25 cellular contexts compared by ENCODE assay signal in genomic region chr20:23023621-23024187, GRCh38. TPM values are rescaled to one million over a fixed set of nuclear protein-coding genes. Genes with fewer than 3 reads are reported as not detected.
DNase-seq lines count a peak whose midpoint lies in the region; ATAC-seq and TF ChIP-seq lines count a peak whose summit lies in the region.
"Had no signal": no experiment of that assay in that cellular context is flagged by ENCODE, and none has a peak within 500 bp of the region (broad histone marks: within the 10 kb centered on the region; RNA-seq: fewer than 3 reads in every experiment).

No MANE protein-coding gene starts in this region.

- no peak overlapping the region for H3T11ph ChIP-seq in H9 (ENCODE audit: low read length)

- H3K9me3 ChIP-seq in H9 (ENCODE audit: control insufficient read depth, low read depth, low read length) = no peaks in the 10 kb centered on the region
- H3K9me3 ChIP-seq: ascending aorta, pancreas had no signal

- no peaks in the 10 kb centered on the region for H3K79me2 ChIP-seq in H9 (ENCODE audit: insufficient read depth, low read length)

- no peaks in the 10 kb centered on the region for H3K4me1 ChIP-seq in H9 (ENCODE audit: insufficient read depth, low read length)
- H3K4me1 ChIP-seq: ascending aorta, pancreas had no signal

- no peak overlapping the region for H3K4me2 ChIP-seq in H9 (ENCODE audit: insufficient read depth, insufficient read length, low read length)

- no peak overlapping the region for H4K5ac ChIP-seq in H9 (ENCODE audit: insufficient read length, low read depth, low read length)

- H3K9ac ChIP-seq in H9 (ENCODE audit: extremely low read depth, insufficient read length, low read length) = no peak overlapping the region

- ATAC-seq in WTC11 (peak; percentile 78), HG03571 (IDR thresholded peaks at IDR 0.05; ENCODE audit: unreplicated experiment) (no peak), GM21825 (IDR thresholded peaks at IDR 0.05; ENCODE audit: unreplicated experiment) (no peak)
- ATAC-seq: naive thymus-derived CD8-positive, alpha-beta T cell; pancreas; T-helper 17 cell had no signal

- no peak overlapping the region for H2BK5ac ChIP-seq in H9 (ENCODE audit: insufficient read length, low read length)

- POLR2A ChIA-PET in WTC11 (lab: Charles Lee) = interaction anchor here (0.9 kb wide), 1 partner anchor 142 kb away, joined by 3 read pairs; no protein-coding TSS in a partner anchor

- H3K18ac ChIP-seq in H9 (ENCODE audit: insufficient read length, low read depth, low read length) = no peak overlapping the region

- H2AK5ac ChIP-seq in H9 (ENCODE audit: insufficient read length, low read length) = no peak overlapping the region

- no peak overlapping the region for H2AFZ ChIP-seq in H9 (ENCODE audit: low read length)

- peak; percentile 60 for DNase-seq in H9
- peak; percentile 51 for DNase-seq in WTC11 (ENCODE audit: low spot score)
- DNase-seq in iPS-NIHi7 (ENCODE audit: extremely low spot score) = peak; percentile 43
- no peak for DNase-seq in NCI-H345 (lab: John Stamatoyannopoulos, UW)
- DNase-seq in activated T-cell treated with anti-CD3 and anti-CD28 coated beads, Interleukin-2, amount 50 U/mL, for 48 hours = no peak
- DNase-seq: activated CD4-positive, alpha-beta T cell treated with anti-CD3 and anti-CD28 coated beads for 48 hours; activated naive CD8-positive, alpha-beta T cell treated with anti-CD3 and anti-CD28 coated beads for 36 hours; CD4-positive, alpha-beta T cell; mesenchymal stem cell; naive thymus-derived CD8-positive, alpha-beta T cell; NCI-H1436 treated with DMSO at 0.1 percent for 48 hours; NCI-H2107; pancreas; right cardiac atrium; stimulated activated CD4-positive, alpha-beta T cell treated with anti-CD3 and anti-CD28 coated beads, Interleukin-12 subunit alpha, Interleukin-12 subunit beta, amount 100 ng/mL, for 4 hours; stimulated activated naive CD4-positive, alpha-beta T cell treated with Interleukin-2 at 50 U/mL for 16 hours; T-helper 17 cell had no signal

- peak; percentile 58 for TF ChIP-seq CTCF in H9 (conservative IDR thresholded peaks at IDR 0.05)
- TF ChIP-seq CTCF in WTC11 (IDR thresholded peaks at IDR 0.05) = no peak

- no peak overlapping the region for H2BK120ac ChIP-seq in H9 (ENCODE audit: low read depth, low read length, poor library complexity, severe bottlenecking)

- H3K27me3 ChIP-seq in H9 (ENCODE audit: insufficient read depth, low read length) = no peaks in the 10 kb centered on the region
- H3K27me3 ChIP-seq: ascending aorta, pancreas had no signal

- no peak overlapping the region for H4K91ac ChIP-seq in H9 (ENCODE audit: insufficient read length, low read depth, low read length)

- no peaks in the 10 kb centered on the region for H4K20me1 ChIP-seq in H9 (ENCODE audit: control insufficient read depth, insufficient read depth, insufficient read length)

- H3K4me1 Mint-ChIP-seq in H9 = peaks cover 4 to 5% of the 10 kb centered on the region in 2 experiments; a peak in 3 of 4 replicates
- peaks cover 15% of the 10 kb centered on the region for H3K4me1 Mint-ChIP-seq in WTC11
- H3K4me1 Mint-ChIP-seq: activated naive CD8-positive, alpha-beta T cell treated with anti-CD3 and anti-CD28 coated beads for 36 hours; central memory CD8-positive, alpha-beta T cell; T-helper 17 cell had no signal

- no peak overlapping the region for H3K14ac ChIP-seq in H9 (ENCODE audit: insufficient read depth, low read length)

- peak overlapping the region in 2 of 3 experiments; percentile 59 to 72; a peak in 3 of 7 replicates for H3K27ac Mint-ChIP-seq in H9
- H3K27ac Mint-ChIP-seq in WTC11 = no peak overlapping the region
- H3K27ac Mint-ChIP-seq: activated naive CD8-positive, alpha-beta T cell treated with anti-CD3 and anti-CD28 coated beads for 36 hours; CD4-positive, alpha-beta T cell; naive thymus-derived CD8-positive, alpha-beta T cell; T-helper 17 cell had no signal

- H4K8ac ChIP-seq in H9 (replicated peaks; ENCODE audit: insufficient read length, low read depth, low read length) = no peak overlapping the region

- H3K36me3 Mint-ChIP-seq in H9 (ENCODE audit: insufficient read depth in 1 of 3, low read depth in 3 of 3) (no peaks in the 10 kb centered on the region; a peak in 1 of 7 replicates), WTC11 (no peaks in the 10 kb centered on the region)
- H3K36me3 Mint-ChIP-seq: activated naive CD8-positive, alpha-beta T cell treated with anti-CD3 and anti-CD28 coated beads for 36 hours; naive thymus-derived CD8-positive, alpha-beta T cell had no signal

- H2BK20ac ChIP-seq in H9 (ENCODE audit: low read depth, low read length, poor library complexity, severe bottlenecking) = no peak overlapping the region

- H3K23ac ChIP-seq in H9 (ENCODE audit: insufficient read length, low read depth, low read length) = no peak overlapping the region

- no peak overlapping the region for H2BK12ac ChIP-seq in H9 (ENCODE audit: insufficient read length, low read depth, low read length)

- no peak overlapping the region for H2BK15ac ChIP-seq in H9 (ENCODE audit: low read depth, low read length)

- H3K56ac ChIP-seq in H9 (ENCODE audit: insufficient read length, low read depth, low read length) = no peak overlapping the region

- no peaks in the 10 kb centered on the region for H3K23me2 ChIP-seq in H9 (ENCODE audit: insufficient read length, low read depth, low read length, poor library complexity, severe bottlenecking)

- H3K27me3 Mint-ChIP-seq in H9 (ENCODE audit: low read depth) (peaks cover 6% of the 10 kb centered on the region), WTC11 (ENCODE audit: low read depth) (no peaks in the 10 kb centered on the region)
- H3K27me3 Mint-ChIP-seq: activated naive CD8-positive, alpha-beta T cell treated with anti-CD3 and anti-CD28 coated beads for 36 hours; CD4-positive, alpha-beta T cell; central memory CD8-positive, alpha-beta T cell had no signal

- H3K79me1 ChIP-seq in H9 (ENCODE audit: insufficient read depth, low read depth, low read length, poor library complexity, severe bottlenecking) = no peaks in the 10 kb centered on the region

- H3K4me3 Mint-ChIP-seq in H9 (no peak overlapping the region), WTC11 (no peak overlapping the region)
- H3K4me3 Mint-ChIP-seq: activated naive CD8-positive, alpha-beta T cell treated with anti-CD3 and anti-CD28 coated beads for 36 hours; CD4-positive, alpha-beta T cell; central memory CD8-positive, alpha-beta T cell; naive thymus-derived CD8-positive, alpha-beta T cell; T-helper 17 cell had no signal

- CTCF ChIA-PET in WTC11 (lab: Charles Lee) = interaction anchor here (1.2 to 1.4 kb wide), 2 partner anchors 177 to 211 kb away, joined by 4 to 5 read pairs; no protein-coding TSS in a partner anchor

- no peaks in the 10 kb centered on the region for H3K9me3 Mint-ChIP-seq in H9
- H3K9me3 Mint-ChIP-seq in WTC11 = no peaks in the 10 kb centered on the region
- H3K9me3 Mint-ChIP-seq: activated naive CD8-positive, alpha-beta T cell treated with anti-CD3 and anti-CD28 coated beads for 36 hours; CD4-positive, alpha-beta T cell; central memory CD8-positive, alpha-beta T cell; naive thymus-derived CD8-positive, alpha-beta T cell had no signal

- H3K4ac ChIP-seq in H9 (ENCODE audit: low read depth, low read length) = no peak overlapping the region

- H3K27ac ChIP-seq in H9 (ENCODE audit: insufficient read length, low read depth, low read length) = no peak overlapping the region
- H3K27ac ChIP-seq: ascending aorta, pancreas, SK-N-MC had no signal

- WGBS in H9 (ENCODE audit: extremely low coverage, insufficient read length, low lambda C conversion rate) = 100% methylated on average over 2 of the region's 10 CpGs

TF ChIP-seq in WTC11, 78 proteins besides CTCF, POLR2A, EP300 and RAD21:
- TF ChIP-seq ZNF396 (CRISPR knock-in tag; IDR thresholded peaks at IDR 0.05; ENCODE audit: borderline replicate concordance) = no peak

RNA-seq across cellular contexts. Expression of gene SSTR4, which starts 11.4 kb away (rescaled TPM):
- total RNA-seq in H9 (2021) (not detected in 2 replicates), WTC11 (2021) (not detected in 3 replicates)
- total RNA-seq: activated naive CD8-positive, alpha-beta T cell treated with anti-CD3 and anti-CD28 coated beads for 36 hours; ascending aorta; CD4-positive, alpha-beta T cell; dermis microvascular lymphatic vessel endothelial cell; HT-29; naive thymus-derived CD8-positive, alpha-beta T cell; NCI-H460; pancreas; right cardiac atrium; T-helper 17 cell had no signal

RNA-seq across cellular contexts. Expression of gene THBD, which starts 25.8 kb away (rescaled TPM):
- total RNA-seq in H9 (2021) (0.15 and 0.28 TPM in 2 replicates), WTC11 (2021) (0.34 to 1.0 TPM (median 0.92 TPM) in 3 replicates)
- total RNA-seq: activated naive CD8-positive, alpha-beta T cell treated with anti-CD3 and anti-CD28 coated beads for 36 hours; HT-29 had no signal

Comparison
In these comparisons a context has a peak if more than half of its experiments do, and no peak if none do; other contexts are left out.
1. DNase-seq: peak in H9 (single experiment), WTC11 (single experiment) and iPS-NIHi7 (single experiment); none in NCI-H345 (single experiment) and activated T-cell treated with anti-CD3 and anti-CD28 coated beads, Interleukin-2, amount 50 U/mL, for 48 hours (0 of 2).